ENCODE assay signal across 15 cellular contexts in the genomic region with DNA sequence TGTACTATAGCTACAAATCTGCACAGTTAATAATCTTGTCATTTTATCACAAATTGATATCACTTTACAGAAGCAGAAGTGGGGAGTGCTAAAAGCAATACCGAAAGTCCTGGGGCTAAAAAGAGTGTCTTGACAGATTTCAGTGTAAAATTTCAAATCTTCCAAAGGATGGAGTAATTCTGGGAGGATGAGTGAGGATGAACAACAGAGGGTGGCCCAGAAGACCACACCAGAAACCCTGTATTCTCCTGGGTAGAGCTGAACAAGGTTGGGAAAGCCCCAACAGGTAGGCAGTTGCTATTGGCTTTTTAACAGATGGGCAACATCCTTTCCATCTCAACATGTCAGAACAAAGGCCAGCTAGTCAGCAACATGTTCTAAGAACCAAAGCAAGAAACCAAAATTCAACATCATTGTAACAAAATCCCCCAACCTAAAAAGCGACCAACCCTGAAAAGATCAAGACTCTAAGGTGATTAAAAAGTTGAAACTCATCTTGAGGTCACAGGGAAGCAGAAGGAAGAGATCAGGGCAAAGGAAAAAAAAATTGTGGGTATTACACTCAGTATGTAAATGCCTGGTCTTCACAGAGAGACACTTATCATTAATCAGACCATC. TPM values are rescaled to one million over a fixed set of nuclear protein-coding genes. Genes with fewer than 3 reads are reported as not detected.
DNase-seq lines count a peak whose midpoint lies in the region; ATAC-seq, FAIRE-seq and TF ChIP-seq lines count a peak whose summit lies in the region.
"Had no signal": no experiment of that assay in that cellular context is flagged by ENCODE, and none has a peak within 500 bp of the region (broad histone marks: within the 10 kb centered on the region; RNA-seq: fewer than 3 reads in every experiment).

No MANE protein-coding gene starts in this region.

- H4K20me1 ChIP-seq in K562 (replicated peaks; ENCODE audit: control insufficient read depth, insufficient read depth, low read length): no peaks in the 10 kb centered on the region

- peaks cover 4 to 10% of the 10 kb centered on the region in 2 experiments; a peak in 3 of 5 replicates for H3K4me1 ChIP-seq in K562 (replicated peaks in 1 of 2; ENCODE audit: control insufficient read depth in 2 of 2, insufficient read depth in 2 of 2, low read length in 2 of 2)

- TF ChIP-seq POLR2A in K562 (conservative IDR thresholded peaks at IDR 0.05): no peak

- peak; percentile 44 for DNase-seq in GM13976 (ENCODE audit: low spot score)
- no peak for DNase-seq in K562 (ENCODE audit: extremely low read depth in 1 of 4, low spot score in 3 of 4)
- DNase-seq in NCI-H146 treated with DMSO at 0.1 percent for 48 hours (lab: John Stamatoyannopoulos, UW; ENCODE audit: unreplicated experiment): no peak
- DNase-seq in NCI-H345 treated with DMSO at 0.1 percent for 48 hours (lab: John Stamatoyannopoulos, UW; ENCODE audit: unreplicated experiment): no peak
- no peak for DNase-seq in A172 (ENCODE audit: low spot score)
- DNase-seq in effector CD4-positive, alpha-beta T cell: no peak
- DNase-seq: activated CD8-positive, alpha-beta memory T cell treated with anti-CD3 and anti-CD28 coated beads, Interleukin-2, amount 50 U/mL, for 4 hours; caudate nucleus; NCI-H1417; NK-92 treated with Interleukin-12 subunit alpha and Interleukin-12 subunit beta, amount 100 ng/mL, for 24 hours; retina; stimulated activated CD4-positive, alpha-beta T cell treated with anti-CD3 and anti-CD28 coated beads, Interleukin-4, amount 100 ng/mL, for 1 hour had no signal

- ATAC-seq in GM19035 (IDR thresholded peaks at IDR 0.05; ENCODE audit: unreplicated experiment) (peak; percentile 61), HG03442 (IDR thresholded peaks at IDR 0.05; ENCODE audit: unreplicated experiment) (peak; percentile 75), K562 (peak; percentile 34; the same call in 2 of the 3 replicates)

- TSS peak; percentile 16 for BruUV-seq in K562 (replicated peaks; lab: Mats Ljungman, UMichigan)

- H3K36me3 ChIP-seq in K562 (ENCODE audit: control insufficient read depth, insufficient read depth, low read length): peaks cover 68% of the 10 kb centered on the region

- no peaks in the 10 kb centered on the region for H3K9me3 ChIP-seq in K562 (replicated peaks; ENCODE audit: control insufficient read depth, insufficient read depth, low read depth, low read length)

- in situ Hi-C loops in GM13976 (cut with MboI; ENCODE audit: low sequenced_read_pairs, unreplicated experiment): no loop called here
- in situ Hi-C loops in K562 (cut with MboI): no loop called here

- FAIRE-seq in K562 (lab: Jason Lieb, UNC): peak; percentile 19
- FAIRE-seq: HTR-8/SVneo had no signal

- intact Hi-C loops in K562 (cut with micrococcal nuclease): no loop called here

- H3K27ac ChIP-seq in K562 (ENCODE audit: extremely low read depth, low read depth, low read length): no peak overlapping the region

- no peak for TF ChIP-seq EP300 in K562 (IDR thresholded peaks at IDR 0.05; ENCODE audit: low read length)

- TF ChIP-seq CTCF in GM13976 (IDR thresholded peaks at IDR 0.05; ENCODE audit: borderline replicate concordance, control extremely low read depth, extremely low read depth, insufficient read depth, missing control alignments): no peak
- no peak for TF ChIP-seq CTCF in K562 (IDR thresholded peaks at IDR 0.05 in 2 of 3, conservative IDR thresholded peaks at IDR 0.05 in 1 of 3; ENCODE audit: insufficient read depth in 2 of 3, low read depth in 1 of 3, low read length in 3 of 3)

- H3K9me1 ChIP-seq in K562 (ENCODE audit: control insufficient read depth, insufficient read depth, low read length): no peaks in the 10 kb centered on the region

- H2AFZ ChIP-seq in K562 (ENCODE audit: low read depth, low read length): no peak overlapping the region

- no peaks in the 10 kb centered on the region for H3K79me2 ChIP-seq in K562 (ENCODE audit: control insufficient read depth, insufficient read depth, low read length)

- no peak overlapping the region for H3K9ac ChIP-seq in K562 (ENCODE audit: insufficient read depth in 1 of 2, low read depth in 2 of 2, low read length in 2 of 2)

- POLR2A ChIA-PET in K562 (lab: Yijun Ruan, JAX): interaction anchor here (0.7 to 6.4 kb wide), 4 partner anchors 10 to 18 kb away, joined by 3 to 31 read pairs (median 4); no protein-coding TSS in a partner anchor

- no peaks in the 10 kb centered on the region for H3K27me3 ChIP-seq in K562 (ENCODE audit: control insufficient read depth in 2 of 2, insufficient read depth in 2 of 2, low read length in 2 of 2)

- 55% methylated on average over 2 of the region's 2 CpGs for WGBS in K562 (ENCODE audit: insufficient coverage, low coverage, missing lambda C conversion rate)

- CTCF ChIA-PET in K562 (lab: Yijun Ruan, JAX; ENCODE audit: low intra/inter-chr PET ratio): no interaction called here

- no peak for TF ChIP-seq RAD21 in K562 (CRISPR knock-in tag; conservative IDR thresholded peaks at IDR 0.05 in 1 of 2, IDR thresholded peaks at IDR 0.05 in 1 of 2)

- no peak overlapping the region for H3K4me3 ChIP-seq in K562

- H3K4me2 ChIP-seq in K562 (ENCODE audit: insufficient read depth, low read length): no peak overlapping the region

RNA-seq across cellular contexts. Expression of gene CBX5, which starts 38.8 kb away (rescaled TPM):
- 33.7 and 89.9 TPM in 2 replicates for total RNA-seq in K562 (2011; cell fraction: chromatin; rRNA removed; ENCODE audit: low replicate concordance)
- total RNA-seq in K562 (2011; cell fraction: nucleolus; rRNA removed): 22.3 and 27.9 TPM in 2 replicates
- 59.4 and 101 TPM in 2 replicates for total RNA-seq in K562 (2011; cell fraction: nucleoplasm; rRNA removed)
- total RNA-seq in K562 (2014; rRNA removed): 41.8 and 50.5 TPM in 2 replicates
- 80.2 and 106 TPM in 2 replicates for total RNA-seq in K562 (2014; rRNA removed; fragmentation: Illumina TruSeq; extraction: Trizol)
- total RNA-seq in K562 (2015; rRNA removed; fragmentation: Illumina TruSeq; extraction: Trizol): 55.3 and 60.8 TPM in 2 replicates
- 72.6 and 82.3 TPM in 2 replicates for total RNA-seq in K562 (2021)
- 81.2 and 102 TPM in 2 replicates for polyA plus RNA-seq in K562 (2011; rRNA removed)
- polyA plus RNA-seq in K562 (2011; cell fraction: cytosol; rRNA removed): 28.5 and 57.8 TPM in 2 replicates
- polyA plus RNA-seq in K562 (2011; cell fraction: nucleus; rRNA removed): 25.8 and 37.9 TPM in 2 replicates
- polyA plus RNA-seq in K562 (2012): 28.8 and 37.9 TPM in 2 replicates
- 51.2 and 59.2 TPM in 2 replicates for polyA plus RNA-seq in K562 (2014; fragmentation: Illumina TruSeq; extraction: Trizol)
- polyA plus RNA-seq in K562 (2014; fragmentation: Nextera tagmentation; extraction: Ambion mirVana): 10 to 100 TPM; 49.8 to 53.2 TPM
- 32.6 and 39.3 TPM in 2 replicates for polyA plus RNA-seq in K562 (2014; rRNA removed)
- 208 and 238 TPM in 2 replicates for polyA minus RNA-seq in K562 (2011; rRNA and poly(A)+ RNA removed)
- 65.3 and 84.1 TPM in 2 replicates for polyA minus RNA-seq in K562 (2011; cell fraction: cytosol; rRNA and poly(A)+ RNA removed)
- 16.3 and 30.9 TPM in 2 replicates for polyA minus RNA-seq in K562 (2011; cell fraction: nucleus; rRNA and poly(A)+ RNA removed)
- total RNA-seq in A172 (2014; rRNA removed; shearing (Covaris generic)): 46.2 and 47.6 TPM in 2 replicates

RNA-seq across cellular contexts. Expression of gene HNRNPA1, which starts 39.4 kb away (rescaled TPM):
- total RNA-seq in K562 (2011; cell fraction: chromatin; rRNA removed; ENCODE audit: low replicate concordance): 585 and 1,170 TPM in 2 replicates
- total RNA-seq in K562 (2011; cell fraction: nucleolus; rRNA removed): 342 and 393 TPM in 2 replicates
- total RNA-seq in K562 (2011; cell fraction: nucleoplasm; rRNA removed): 680 and 890 TPM in 2 replicates
- total RNA-seq in K562 (2014; rRNA removed) (1,166 and 1,242 TPM in 2 replicates), K562 (2014; rRNA removed; fragmentation: Illumina TruSeq; extraction: Trizol) (1,479 and 1,871 TPM in 2 replicates), K562 (2015; rRNA removed; fragmentation: Illumina TruSeq; extraction: Trizol) (1,215 and 1,277 TPM in 2 replicates), K562 (2021) (1,768 and 1,994 TPM in 2 replicates)
- polyA plus RNA-seq in K562 (2011; rRNA removed) (1,105 and 1,247 TPM in 2 replicates), K562 (2014; fragmentation: Illumina TruSeq; extraction: Trizol) (2,677 and 2,919 TPM in 2 replicates), K562 (2014; fragmentation: Nextera tagmentation; extraction: Ambion mirVana) (1,000 to 10,000 TPM; 1,815 to 2,152 TPM), K562 (2014; rRNA removed) (2,590 and 2,703 TPM in 2 replicates)
- 544 and 1,005 TPM in 2 replicates for polyA plus RNA-seq in K562 (2011; cell fraction: cytosol; rRNA removed)
- polyA plus RNA-seq in K562 (2011; cell fraction: nucleus; rRNA removed): 747 and 1,095 TPM in 2 replicates
- 2,696 and 3,059 TPM in 2 replicates for polyA plus RNA-seq in K562 (2012)
- 2,157 and 2,253 TPM in 2 replicates for polyA minus RNA-seq in K562 (2011; rRNA and poly(A)+ RNA removed)
- 731 and 750 TPM in 2 replicates for polyA minus RNA-seq in K562 (2011; cell fraction: cytosol; rRNA and poly(A)+ RNA removed)
- polyA minus RNA-seq in K562 (2011; cell fraction: nucleus; rRNA and poly(A)+ RNA removed): 346 and 811 TPM in 2 replicates
- total RNA-seq in A172 (2014; rRNA removed; shearing (Covaris generic)): 508 and 537 TPM in 2 replicates

RNA-seq across cellular contexts. Expression of gene SMUG1, which starts 52.3 kb away (rescaled TPM):
- total RNA-seq in K562 (2011; cell fraction: chromatin; rRNA removed; ENCODE audit: low replicate concordance): 77.0 and 130 TPM in 2 replicates
- 72.5 and 74.4 TPM in 2 replicates for total RNA-seq in K562 (2011; cell fraction: nucleolus; rRNA removed)
- total RNA-seq in K562 (2011; cell fraction: nucleoplasm; rRNA removed): 82.6 and 125 TPM in 2 replicates
- total RNA-seq in K562 (2014; rRNA removed) (56.4 and 76.2 TPM in 2 replicates), K562 (2014; rRNA removed; fragmentation: Illumina TruSeq; extraction: Trizol) (29.7 and 38.1 TPM in 2 replicates), K562 (2015; rRNA removed; fragmentation: Illumina TruSeq; extraction: Trizol) (42.5 and 48.4 TPM in 2 replicates), K562 (2021) (39.4 and 42.4 TPM in 2 replicates)
- polyA plus RNA-seq in K562 (2011; rRNA removed) (46.7 and 52.4 TPM in 2 replicates), K562 (2014; fragmentation: Illumina TruSeq; extraction: Trizol) (49.8 and 55.3 TPM in 2 replicates), K562 (2014; fragmentation: Nextera tagmentation; extraction: Ambion mirVana) (100 to 1,000 TPM; 106 to 117 TPM), K562 (2014; rRNA removed) (56.6 and 84.5 TPM in 2 replicates)
- 63.4 and 94.3 TPM in 2 replicates for polyA plus RNA-seq in K562 (2011; cell fraction: cytosol; rRNA removed)
- polyA plus RNA-seq in K562 (2011; cell fraction: nucleus; rRNA removed): 52.4 and 68.5 TPM in 2 replicates
- polyA plus RNA-seq in K562 (2012): 46.0 and 46.7 TPM in 2 replicates
- polyA minus RNA-seq in K562 (2011; rRNA and poly(A)+ RNA removed): 28.5 and 29.1 TPM in 2 replicates
- polyA minus RNA-seq in K562 (2011; cell fraction: cytosol; rRNA and poly(A)+ RNA removed): 15.2 and 20.5 TPM in 2 replicates
- 27.1 and 36.1 TPM in 2 replicates for polyA minus RNA-seq in K562 (2011; cell fraction: nucleus; rRNA and poly(A)+ RNA removed)
- total RNA-seq in A172 (2014; rRNA removed; shearing (Covaris generic)): 27.2 and 37.8 TPM in 2 replicates

RNA-seq across cellular contexts. Expression of gene NFE2, which starts 59.7 kb away (rescaled TPM):
- total RNA-seq in K562 (2011; cell fraction: chromatin; rRNA removed; ENCODE audit: low replicate concordance): 108 and 191 TPM in 2 replicates
- 118 and 137 TPM in 2 replicates for total RNA-seq in K562 (2011; cell fraction: nucleolus; rRNA removed)
- 98.5 and 115 TPM in 2 replicates for total RNA-seq in K562 (2011; cell fraction: nucleoplasm; rRNA removed)
- 221 and 269 TPM in 2 replicates for total RNA-seq in K562 (2014; rRNA removed)
- 134 and 157 TPM in 2 replicates for total RNA-seq in K562 (2014; rRNA removed; fragmentation: Illumina TruSeq; extraction: Trizol)
- 177 and 178 TPM in 2 replicates for total RNA-seq in K562 (2015; rRNA removed; fragmentation: Illumina TruSeq; extraction: Trizol)
- total RNA-seq in K562 (2021): 244 and 252 TPM in 2 replicates
- 208 TPM in 2 replicates for polyA plus RNA-seq in K562 (2011; rRNA removed)
- 231 and 451 TPM in 2 replicates for polyA plus RNA-seq in K562 (2011; cell fraction: cytosol; rRNA removed)
- polyA plus RNA-seq in K562 (2011; cell fraction: nucleus; rRNA removed): 232 and 428 TPM in 2 replicates
- 162 and 214 TPM in 2 replicates for polyA plus RNA-seq in K562 (2012)
- 246 and 282 TPM in 2 replicates for polyA plus RNA-seq in K562 (2014; fragmentation: Illumina TruSeq; extraction: Trizol)
- 10 to 100 TPM; 12.3 to 44.5 TPM for polyA plus RNA-seq in K562 (2014; fragmentation: Nextera tagmentation; extraction: Ambion mirVana)
- polyA plus RNA-seq in K562 (2014; rRNA removed): 225 and 229 TPM in 2 replicates
- polyA minus RNA-seq in K562 (2011; rRNA and poly(A)+ RNA removed): 71.3 and 109 TPM in 2 replicates
- 78.1 and 100 TPM in 2 replicates for polyA minus RNA-seq in K562 (2011; cell fraction: cytosol; rRNA and poly(A)+ RNA removed)
- polyA minus RNA-seq in K562 (2011; cell fraction: nucleus; rRNA and poly(A)+ RNA removed): 67.6 and 73.9 TPM in 2 replicates
- 0.17 TPM in 1 of 2 replicates, not detected in the other for total RNA-seq in A172 (2014; rRNA removed; shearing (Covaris generic))
